Comparison of ENCODE assay signal across 1 cellular context in genomic region chr1:3133671-3134070, GRCh38.
TF ChIP-seq lines count a peak whose summit lies in the region.

No MANE protein-coding gene starts in this region.

TF ChIP-seq in HepG2, 621 proteins besides CTCF, POLR2A, EP300 and RAD21 (continued from another document and continues in another):
- TF ChIP-seq ZNF770 (CRISPR knock-in tag; IDR thresholded peaks at IDR 0.05) (peak; percentile 28; the same call in 1 of the 2 replicates), ZNF335 (CRISPR knock-in tag; IDR thresholded peaks at IDR 0.05) (no peak), HMGXB4 (CRISPR knock-in tag; IDR thresholded peaks at IDR 0.05; ENCODE audit: borderline replicate concordance in 1 of 2, low read depth in 1 of 2) (no peak), PATZ1 (CRISPR knock-in tag; IDR thresholded peaks at IDR 0.05) (peak; percentile 59), RARA (CRISPR knock-in tag; IDR thresholded peaks at IDR 0.05) (0 out of 2 replicates have a peak, but pooled peaks have one; percentile 18), ZNF740 (CRISPR knock-in tag; IDR thresholded peaks at IDR 0.05) (no peak), ZNF232 (CRISPR knock-in tag; IDR thresholded peaks at IDR 0.05; ENCODE audit: borderline replicate concordance) (no peak), ZNF652 (CRISPR knock-in tag; IDR thresholded peaks at IDR 0.05; ENCODE audit: borderline replicate concordance, low read depth) (no peak), FOXO4 (CRISPR knock-in tag; conservative IDR thresholded peaks at IDR 0.05) (no peak), ZZZ3 (CRISPR knock-in tag; IDR thresholded peaks at IDR 0.05; ENCODE audit: borderline replicate concordance) (no peak), ZBTB10 (CRISPR knock-in tag; IDR thresholded peaks at IDR 0.05; ENCODE audit: borderline replicate concordance) (no peak), U2AF2 (IDR thresholded peaks at IDR 0.05; ENCODE audit: low read depth, low read length) (no peak), BATF2 (CRISPR knock-in tag; IDR thresholded peaks at IDR 0.05) (no peak), ETV6 (CRISPR knock-in tag; conservative IDR thresholded peaks at IDR 0.05) (no peak), ZNF343 (CRISPR knock-in tag; IDR thresholded peaks at IDR 0.05) (no peak), ZNF616 (CRISPR knock-in tag; IDR thresholded peaks at IDR 0.05; ENCODE audit: low read depth) (no peak), FOXA3 (CRISPR knock-in tag; IDR thresholded peaks at IDR 0.05) (0 out of 2 replicates have a peak, but pooled peaks have one; percentile 18), ZNF513 (CRISPR knock-in tag; conservative IDR thresholded peaks at IDR 0.05) (no peak), MAFG (CRISPR knock-in tag; IDR thresholded peaks at IDR 0.05) (no peak), ZHX2 (IDR thresholded peaks at IDR 0.05; ENCODE audit: low read depth) (no peak), ZHX2 (CRISPR knock-in tag; IDR thresholded peaks at IDR 0.05; ENCODE audit: borderline replicate concordance) (no peak), PBX3 (CRISPR knock-in tag; IDR thresholded peaks at IDR 0.05; ENCODE audit: borderline replicate concordance) (no peak), ZNF44 (CRISPR knock-in tag; IDR thresholded peaks at IDR 0.05) (no peak), GMEB2 (CRISPR knock-in tag; IDR thresholded peaks at IDR 0.05; ENCODE audit: low read depth) (no peak), MAX (IDR thresholded peaks at IDR 0.05) (peak; percentile 73), ZNF12 (CRISPR knock-in tag; IDR thresholded peaks at IDR 0.05) (no peak), ZNF879 (CRISPR knock-in tag; IDR thresholded peaks at IDR 0.05) (no peak), TFDP1 (CRISPR knock-in tag; IDR thresholded peaks at IDR 0.05; ENCODE audit: borderline replicate concordance) (peak; percentile 43; the same call in 1 of the 2 replicates), RBM39 (IDR thresholded peaks at IDR 0.05; ENCODE audit: low read depth, low read length, poor library complexity, severe bottlenecking) (no peak), MAFF (IDR thresholded peaks at IDR 0.05; ENCODE audit: low read depth, low read length) (no peak)
